Comparison of ENCODE assay signal across 8 cellular contexts in genomic region chr2:27356056-27356381, GRCh38.
DNase-seq lines count a peak whose midpoint lies in the region; ATAC-seq and TF ChIP-seq lines count a peak whose summit lies in the region.

No MANE protein-coding gene starts in this region.

- H3K9me3 Mint-ChIP-seq in stimulated activated effector memory CD8-positive, alpha-beta T cell treated with anti-CD3 and anti-CD28 coated beads, Interleukin-12 subunit alpha, Interleukin-12 subunit beta, amount 100 ng/mL, for 72 hours: no peaks in the 10 kb centered on the region

- peak; percentile 73 for DNase-seq in NOMO-1 treated with dmso at 0.1 percent for 144 hours (lab: John Stamatoyannopoulos, UW; ENCODE audit: unreplicated experiment)
- peak; percentile 54 for DNase-seq in astrocyte of the hippocampus (ENCODE audit: low read depth, low spot score)
- peak; percentile 51 for DNase-seq in iPS-NIHi7 (ENCODE audit: extremely low spot score)
- no peak for DNase-seq in stimulated activated effector memory CD8-positive, alpha-beta T cell treated with anti-CD3 and anti-CD28 coated beads, Interleukin-12 subunit alpha, Interleukin-12 subunit beta, amount 100 ng/mL, for 72 hours (ENCODE audit: low spot score in 2 of 2)
- DNase-seq in T-helper 9 cell: no peak

- no peak for TF ChIP-seq CTCF in C4-2B (conservative IDR thresholded peaks at IDR 0.05)

- peak overlapping the region; percentile 95 for H3K27ac Mint-ChIP-seq in stimulated activated effector memory CD8-positive, alpha-beta T cell treated with anti-CD3 and anti-CD28 coated beads, Interleukin-12 subunit alpha, Interleukin-12 subunit beta, amount 100 ng/mL, for 72 hours

- peak overlapping the region; percentile 88 for H3K27ac ChIP-seq in C4-2B

- peaks cover 39% of the 10 kb centered on the region for H3K36me3 Mint-ChIP-seq in stimulated activated effector memory CD8-positive, alpha-beta T cell treated with anti-CD3 and anti-CD28 coated beads, Interleukin-12 subunit alpha, Interleukin-12 subunit beta, amount 100 ng/mL, for 72 hours

- H3K4me3 Mint-ChIP-seq in stimulated activated effector memory CD8-positive, alpha-beta T cell treated with anti-CD3 and anti-CD28 coated beads, Interleukin-12 subunit alpha, Interleukin-12 subunit beta, amount 100 ng/mL, for 72 hours: peak overlapping the region; percentile 98

- ATAC-seq in GM18858 (IDR thresholded peaks at IDR 0.05; ENCODE audit: unreplicated experiment) (peak; percentile 21), HG03066 (IDR thresholded peaks at IDR 0.05; ENCODE audit: low read depth, unreplicated experiment) (peak; percentile 30)
- ATAC-seq in stimulated activated effector memory CD8-positive, alpha-beta T cell treated with anti-CD3 and anti-CD28 coated beads, Interleukin-12 subunit alpha, Interleukin-12 subunit beta, amount 100 ng/mL, for 72 hours: peak; percentile 57

- H3K4me1 Mint-ChIP-seq in stimulated activated effector memory CD8-positive, alpha-beta T cell treated with anti-CD3 and anti-CD28 coated beads, Interleukin-12 subunit alpha, Interleukin-12 subunit beta, amount 100 ng/mL, for 72 hours: peaks cover 35% of the 10 kb centered on the region

Comparison
In these comparisons a context has a peak if more than half of its experiments do, and no peak if none do; other contexts are left out.
1. DNase-seq: peak in NOMO-1 treated with dmso at 0.1 percent for 144 hours (single experiment), astrocyte of the hippocampus (single experiment) and iPS-NIHi7 (single experiment); none in stimulated activated effector memory CD8-positive, alpha-beta T cell treated with anti-CD3 and anti-CD28 coated beads, Interleukin-12 subunit alpha, Interleukin-12 subunit beta, amount 100 ng/mL, for 72 hours (0 of 2) and T-helper 9 cell (single experiment).
2. Peak in every context shown above with its lines, with median percentiles within 50 percentile points of each other: ATAC-seq.